In genomic region chr3:188125076-188125475, GRCh38 we compare ENCODE assay signal across 18 cellular contexts.
"Had no signal": no experiment of that assay in that cellular context is flagged by ENCODE, and none has a peak within 500 bp of the region (broad histone marks: within the 10 kb centered on the region; RNA-seq: fewer than 3 reads in every experiment).

No MANE protein-coding gene starts in this region.

- H3K27me3 ChIP-seq: cardiac muscle cell, dorsolateral prefrontal cortex, suprapubic skin had no signal

- ATAC-seq: activated CD8-positive, alpha-beta memory T cell treated with anti-CD3 and anti-CD28 coated beads, Interleukin-2, amount 10 ng/mL, durations not matched to agents 7 days and 5 days; activated T-helper 17 cell treated with anti-CD3 and anti-CD28 coated beads, Interleukin-2, amount 50 U/mL, for 72 hours; left cardiac atrium; stimulated activated naive CD8-positive, alpha-beta T cell treated with anti-CD3 and anti-CD28 coated beads, Interleukin-15, amount 100 ng/mL, for 72 hours; WTC11 had no signal

- H3K4me1 ChIP-seq: suprapubic skin had no signal

- H3K4me2 ChIP-seq: SK-N-SH had no signal

- H3K27ac ChIP-seq: cardiac muscle cell, dorsolateral prefrontal cortex, suprapubic skin had no signal

- H3K9ac ChIP-seq: SK-N-SH had no signal

- H3K9me3 ChIP-seq: SK-N-SH, suprapubic skin had no signal

- H3K36me3 ChIP-seq: cardiac muscle cell, suprapubic skin had no signal

- DNase-seq: activated CD4-positive, alpha-beta memory T cell treated with anti-CD3 and anti-CD28 coated beads for 36 hours; activated CD4-positive, alpha-beta T cell treated with anti-CD3 and anti-CD28 coated beads for 4 hours; activated CD8-positive, alpha-beta memory T cell treated with anti-CD3 and anti-CD28 coated beads, Interleukin-2, amount 10 ng/mL, durations not matched to agents 7 days and 5 days; activated naive CD4-positive, alpha-beta T cell; activated naive CD8-positive, alpha-beta T cell treated with anti-CD3 and anti-CD28 coated beads for 36 hours; amniotic stem cell; dorsolateral prefrontal cortex; left cardiac atrium; nucleus accumbens; SK-N-SH; stimulated activated CD4-positive, alpha-beta T cell treated with anti-CD3 and anti-CD28 coated beads, Interleukin-4, amount 100 ng/mL, for 1 hour; stimulated activated naive CD8-positive, alpha-beta T cell treated with anti-CD3 and anti-CD28 coated beads, Interleukin-15, amount 100 ng/mL, for 72 hours; trophoblast cell had no signal

- H3K4me3 ChIP-seq: cardiac muscle cell, dorsolateral prefrontal cortex, lung, suprapubic skin had no signal
